In the genomic region with DNA sequence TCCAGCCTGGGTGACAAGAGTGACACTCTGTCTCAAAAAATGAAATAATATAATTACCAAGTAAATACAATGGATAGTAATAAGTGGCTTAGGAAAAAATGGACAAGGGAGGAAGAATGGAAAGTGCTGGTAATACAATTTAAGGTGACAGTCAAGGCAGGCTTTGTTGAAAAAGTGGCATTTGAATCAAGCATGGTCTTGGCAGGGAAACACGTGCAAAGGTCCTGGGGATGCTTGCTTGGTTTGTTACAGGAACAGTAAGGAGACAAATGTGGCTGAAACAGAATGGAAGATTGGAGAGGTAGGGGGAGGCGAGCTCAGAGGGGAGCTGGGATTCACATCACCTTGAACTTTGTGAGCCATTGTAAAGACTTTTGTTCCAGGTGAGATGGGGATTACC, we compare ENCODE assay signal across 8 cellular contexts.
"Had no signal": no experiment of that assay in that cellular context is flagged by ENCODE, and none has a peak within 500 bp of the region (broad histone marks: within the 10 kb centered on the region; RNA-seq: fewer than 3 reads in every experiment).

No MANE protein-coding gene starts in this region.

- H3K4me3 ChIP-seq: GM12878 had no signal

- FAIRE-seq: G401.6, GM12878, GM12891, GM12892, GM18507, GM19239 had no signal

- DNase-seq: GDM1, GF-D8 had no signal

- ATAC-seq: GM12878 had no signal
